In genomic region chr1:36178479-36179219, GRCh38 we compare ENCODE assay signal across 14 cellular contexts. TPM values are rescaled to one million over a fixed set of nuclear protein-coding genes. Genes with fewer than 3 reads are reported as not detected.
DNase-seq lines count a peak whose midpoint lies in the region; ATAC-seq, FAIRE-seq and TF ChIP-seq lines count a peak whose summit lies in the region.
"Had no signal": no experiment of that assay in that cellular context is flagged by ENCODE, and none has a peak within 500 bp of the region (broad histone marks: within the 10 kb centered on the region; RNA-seq: fewer than 3 reads in every experiment).

No MANE protein-coding gene starts in this region.

- peaks cover 2% of the 10 kb centered on the region; the same call in 1 of the 2 replicates for H3K36me3 ChIP-seq in ES-I3 (ENCODE audit: insufficient read depth, low read length)
- peaks cover 74% of the 10 kb centered on the region for H3K36me3 ChIP-seq in K562 (ENCODE audit: control insufficient read depth, insufficient read depth, low read length)
- peaks cover 77% of the 10 kb centered on the region for H3K36me3 ChIP-seq in osteoblast (ENCODE audit: insufficient read depth, low read length)

- H3K9me1 ChIP-seq in K562 (ENCODE audit: control insufficient read depth, insufficient read depth, low read length) = no peaks in the 10 kb centered on the region

- H3K4me2 ChIP-seq in K562 (ENCODE audit: insufficient read depth, low read length) (no peak overlapping the region), osteoblast (ENCODE audit: insufficient read depth, low read length) (no peak overlapping the region)

- TF ChIP-seq POLR2A in K562 (conservative IDR thresholded peaks at IDR 0.05) = no peak

- TF ChIP-seq CTCF in K562 (IDR thresholded peaks at IDR 0.05 in 2 of 3, conservative IDR thresholded peaks at IDR 0.05 in 1 of 3; ENCODE audit: insufficient read depth in 2 of 3, low read depth in 1 of 3, low read length in 3 of 3) (no peak), osteoblast (IDR thresholded peaks at IDR 0.05; ENCODE audit: extremely low read depth, low read depth, low read length) (no peak)

- H3K27me3 ChIP-seq in K562 (ENCODE audit: control insufficient read depth in 2 of 2, insufficient read depth in 2 of 2, low read length in 2 of 2) (no peaks in the 10 kb centered on the region), osteoblast (ENCODE audit: insufficient read depth, low read length) (no peaks in the 10 kb centered on the region)
- H3K27me3 ChIP-seq: neutrophil had no signal

- H3K27ac ChIP-seq in K562 (ENCODE audit: extremely low read depth, low read depth, low read length) = no peak overlapping the region
- no peak overlapping the region for H3K27ac ChIP-seq in osteoblast (ENCODE audit: low read depth, low read length)
- H3K27ac ChIP-seq: neutrophil had no signal

- POLR2A ChIA-PET in K562 (lab: Yijun Ruan, JAX) = no interaction called here

- ATAC-seq in K562 = peak; percentile 90
- ATAC-seq in GM19467 (IDR thresholded peaks at IDR 0.05; ENCODE audit: unreplicated experiment) = no peak
- ATAC-seq in HG02884 (IDR thresholded peaks at IDR 0.05; ENCODE audit: unreplicated experiment) = no peak

- H3K9me3 ChIP-seq in ES-I3 (ENCODE audit: control insufficient read depth, insufficient read depth, low read length) = no peaks in the 10 kb centered on the region
- no peaks in the 10 kb centered on the region for H3K9me3 ChIP-seq in K562 (replicated peaks; ENCODE audit: control insufficient read depth, insufficient read depth, low read depth, low read length)
- no peaks in the 10 kb centered on the region for H3K9me3 ChIP-seq in osteoblast (ENCODE audit: low read depth, low read length)
- H3K9me3 ChIP-seq: neutrophil had no signal

- no peak overlapping the region for H2AFZ ChIP-seq in K562 (ENCODE audit: low read depth, low read length)
- H2AFZ ChIP-seq in osteoblast (ENCODE audit: low read length) = no peak overlapping the region

- H4K20me1 ChIP-seq in K562 (replicated peaks; ENCODE audit: control insufficient read depth, insufficient read depth, low read length) = 0 out of 2 replicates have a peak, but pooled peaks cover 4% of the 10 kb centered on the region
- peaks cover 29% of the 10 kb centered on the region for H4K20me1 ChIP-seq in osteoblast (ENCODE audit: insufficient read depth, low read length)

- DNase-seq in K562 (ENCODE audit: extremely low read depth in 1 of 4, low spot score in 3 of 4) (peak; percentile 50 to 91 (median 78)), iPS DF 19.7 (ENCODE audit: low read depth, low spot score) (peak; percentile 83), osteoblast (ENCODE audit: insufficient read length, low spot score, missing footprints) (peak; percentile 74), middle frontal gyrus (ENCODE audit: extremely low spot score, low spot score) (no peak), OCI-M1 (lab: John Stamatoyannopoulos, UW) (no peak)
- DNase-seq: activated CD4-positive, alpha-beta memory T cell treated with anti-CD3 and anti-CD28 coated beads for 36 hours; activated naive CD4-positive, alpha-beta T cell; NCI-H1105 had no signal

- H3K79me2 ChIP-seq in K562 (ENCODE audit: control insufficient read depth, insufficient read depth, low read length) (no peaks in the 10 kb centered on the region), osteoblast (ENCODE audit: insufficient read depth, low read length) (peaks cover 41% of the 10 kb centered on the region)

- no peak for TF ChIP-seq EP300 in K562 (IDR thresholded peaks at IDR 0.05; ENCODE audit: low read length)

- no peak for TF ChIP-seq RAD21 in K562 (CRISPR knock-in tag; conservative IDR thresholded peaks at IDR 0.05 in 1 of 2, IDR thresholded peaks at IDR 0.05 in 1 of 2)

- CTCF ChIA-PET in K562 (lab: Yijun Ruan, JAX; ENCODE audit: low intra/inter-chr PET ratio) = no interaction called here

- BruUV-seq in K562 (replicated peaks; lab: Mats Ljungman, UMichigan) = no TSS peak

- H3K9ac ChIP-seq in ES-I3 (ENCODE audit: low read depth, low read length) = peak overlapping the region; percentile 57
- H3K9ac ChIP-seq in K562 (ENCODE audit: insufficient read depth in 1 of 2, low read depth in 2 of 2, low read length in 2 of 2) = no peak overlapping the region

- intact Hi-C loops in K562 (cut with micrococcal nuclease) = no loop called here

- in situ Hi-C loops in K562 (cut with MboI) = no loop called here

- peaks cover 21% of the 10 kb centered on the region; the same call in 1 of the 2 replicates for H3K4me1 ChIP-seq in ES-I3 (ENCODE audit: insufficient read depth, low read length)
- peaks cover 0 to 23% of the 10 kb centered on the region in 2 experiments; a peak in 1 of 5 replicates for H3K4me1 ChIP-seq in K562 (replicated peaks in 1 of 2; ENCODE audit: control insufficient read depth in 2 of 2, insufficient read depth in 2 of 2, low read length in 2 of 2)
- H3K4me1 ChIP-seq in osteoblast (ENCODE audit: insufficient read depth, low read length) = no peaks in the 10 kb centered on the region

- H3K4me3 ChIP-seq in K562 = no peak overlapping the region
- no peak overlapping the region for H3K4me3 ChIP-seq in osteoblast (ENCODE audit: insufficient read depth, low read length)

- FAIRE-seq in K562 (lab: Jason Lieb, UNC) = no peak
- FAIRE-seq: colon, GM18507 had no signal

- WGBS in K562 (ENCODE audit: insufficient coverage, low coverage, missing lambda C conversion rate) = 81% methylated on average over 49 of the region's 62 CpGs

RNA-seq across cellular contexts. Expression of gene MAP7D1, which starts 22.7 kb away (rescaled TPM):
- 28.8 and 80.6 TPM in 2 replicates for total RNA-seq in K562 (2011; cell fraction: chromatin; rRNA removed; ENCODE audit: low replicate concordance)
- 47.5 and 62.2 TPM in 2 replicates for total RNA-seq in K562 (2011; cell fraction: nucleolus; rRNA removed)
- total RNA-seq in K562 (2011; cell fraction: nucleoplasm; rRNA removed) = 37.8 and 52.2 TPM in 2 replicates
- total RNA-seq in K562 (2014; rRNA removed) = 72.8 and 74.4 TPM in 2 replicates
- total RNA-seq in K562 (2014; rRNA removed; fragmentation: Illumina TruSeq; extraction: Trizol) = 17.4 and 20.8 TPM in 2 replicates
- 34.5 and 37.8 TPM in 2 replicates for total RNA-seq in K562 (2015; rRNA removed; fragmentation: Illumina TruSeq; extraction: Trizol)
- 101 and 108 TPM in 2 replicates for total RNA-seq in K562 (2021)
- 17.2 and 18.4 TPM in 2 replicates for polyA plus RNA-seq in K562 (2011; rRNA removed)
- polyA plus RNA-seq in K562 (2011; cell fraction: cytosol; rRNA removed) = 14.6 and 28.7 TPM in 2 replicates
- polyA plus RNA-seq in K562 (2011; cell fraction: nucleus; rRNA removed) = 34.1 and 46.2 TPM in 2 replicates
- polyA plus RNA-seq in K562 (2012) = 51.5 and 56.5 TPM in 2 replicates
- polyA plus RNA-seq in K562 (2014; fragmentation: Illumina TruSeq; extraction: Trizol) = 49.2 and 53.7 TPM in 2 replicates
- 1 to 10 TPM; 3.6 to 4.4 TPM for polyA plus RNA-seq in K562 (2014; fragmentation: Nextera tagmentation; extraction: Ambion mirVana)
- polyA plus RNA-seq in K562 (2014; rRNA removed) = 53.8 and 54.7 TPM in 2 replicates
- polyA minus RNA-seq in K562 (2011; rRNA and poly(A)+ RNA removed) = 8.2 and 9.2 TPM in 2 replicates
- 31.8 and 55.1 TPM in 2 replicates for polyA minus RNA-seq in K562 (2011; cell fraction: cytosol; rRNA and poly(A)+ RNA removed)
- polyA minus RNA-seq in K562 (2011; cell fraction: nucleus; rRNA and poly(A)+ RNA removed) = 13.1 and 14.8 TPM in 2 replicates
- total RNA-seq in osteoblast = 106 and 132 TPM in 2 replicates

RNA-seq across cellular contexts. Expression of gene TRAPPC3, which starts 29.4 kb away (rescaled TPM):
- total RNA-seq in K562 (2011; cell fraction: chromatin; rRNA removed; ENCODE audit: low replicate concordance) = 60.6 and 88.2 TPM in 2 replicates
- 67.4 and 71.0 TPM in 2 replicates for total RNA-seq in K562 (2011; cell fraction: nucleolus; rRNA removed)
- total RNA-seq in K562 (2011; cell fraction: nucleoplasm; rRNA removed) = 76.7 and 96.0 TPM in 2 replicates
- total RNA-seq in K562 (2014; rRNA removed) (132 and 141 TPM in 2 replicates), K562 (2014; rRNA removed; fragmentation: Illumina TruSeq; extraction: Trizol) (109 and 114 TPM in 2 replicates), K562 (2015; rRNA removed; fragmentation: Illumina TruSeq; extraction: Trizol) (112 and 115 TPM in 2 replicates), K562 (2021) (83.4 and 90.9 TPM in 2 replicates), osteoblast (93.4 and 111 TPM in 2 replicates)
- polyA plus RNA-seq in K562 (2011; rRNA removed) (128 and 141 TPM in 2 replicates), K562 (2014; fragmentation: Illumina TruSeq; extraction: Trizol) (127 and 140 TPM in 2 replicates), K562 (2014; fragmentation: Nextera tagmentation; extraction: Ambion mirVana) (10 to 100 TPM; 20.6 to 41.8 TPM), K562 (2014; rRNA removed) (119 and 142 TPM in 2 replicates)
- 75.6 and 128 TPM in 2 replicates for polyA plus RNA-seq in K562 (2011; cell fraction: cytosol; rRNA removed)
- polyA plus RNA-seq in K562 (2011; cell fraction: nucleus; rRNA removed) = 80.4 and 107 TPM in 2 replicates
- 109 and 110 TPM in 2 replicates for polyA plus RNA-seq in K562 (2012)
- 47.8 and 54.0 TPM in 2 replicates for polyA minus RNA-seq in K562 (2011; rRNA and poly(A)+ RNA removed)
- polyA minus RNA-seq in K562 (2011; cell fraction: cytosol; rRNA and poly(A)+ RNA removed) = 29.4 and 32.5 TPM in 2 replicates
- polyA minus RNA-seq in K562 (2011; cell fraction: nucleus; rRNA and poly(A)+ RNA removed) = 18.6 and 31.1 TPM in 2 replicates

RNA-seq across cellular contexts. Expression of gene THRAP3, which starts 45.6 kb away (rescaled TPM):
- total RNA-seq in K562 (2011; cell fraction: chromatin; rRNA removed; ENCODE audit: low replicate concordance) = 53.3 and 99.3 TPM in 2 replicates
- 40.0 and 45.4 TPM in 2 replicates for total RNA-seq in K562 (2011; cell fraction: nucleolus; rRNA removed)
- total RNA-seq in K562 (2011; cell fraction: nucleoplasm; rRNA removed) = 40.3 and 53.6 TPM in 2 replicates
- total RNA-seq in K562 (2014; rRNA removed) = 67.9 and 70.5 TPM in 2 replicates
- total RNA-seq in K562 (2014; rRNA removed; fragmentation: Illumina TruSeq; extraction: Trizol) = 100 and 118 TPM in 2 replicates
- 125 and 128 TPM in 2 replicates for total RNA-seq in K562 (2015; rRNA removed; fragmentation: Illumina TruSeq; extraction: Trizol)
- total RNA-seq in K562 (2021) = 107 and 123 TPM in 2 replicates
- polyA plus RNA-seq in K562 (2011; rRNA removed) = 101 and 113 TPM in 2 replicates
- 36.7 and 54.3 TPM in 2 replicates for polyA plus RNA-seq in K562 (2011; cell fraction: cytosol; rRNA removed)
- 58.5 and 65.3 TPM in 2 replicates for polyA plus RNA-seq in K562 (2011; cell fraction: nucleus; rRNA removed)
- polyA plus RNA-seq in K562 (2012) = 61.1 and 64.3 TPM in 2 replicates
- polyA plus RNA-seq in K562 (2014; fragmentation: Illumina TruSeq; extraction: Trizol) = 133 TPM in 2 replicates
- polyA plus RNA-seq in K562 (2014; fragmentation: Nextera tagmentation; extraction: Ambion mirVana) = 100 to 1,000 TPM in 1 of 2 experiments, 10 to 100 TPM in 1; 66.2 to 135 TPM
- 76.9 and 99.0 TPM in 2 replicates for polyA plus RNA-seq in K562 (2014; rRNA removed)
- polyA minus RNA-seq in K562 (2011; rRNA and poly(A)+ RNA removed) = 180 TPM in 2 replicates
- 49.1 and 81.3 TPM in 2 replicates for polyA minus RNA-seq in K562 (2011; cell fraction: cytosol; rRNA and poly(A)+ RNA removed)
- polyA minus RNA-seq in K562 (2011; cell fraction: nucleus; rRNA and poly(A)+ RNA removed) = 29.9 and 65.6 TPM in 2 replicates
- 127 and 137 TPM in 2 replicates for total RNA-seq in osteoblast

RNA-seq across cellular contexts. Expression of gene COL8A2, which starts 53.6 kb away (rescaled TPM):
- 0.07 and 0.11 TPM in 2 replicates for total RNA-seq in K562 (2011; cell fraction: chromatin; rRNA removed; ENCODE audit: low replicate concordance)
- total RNA-seq in K562 (2011; cell fraction: nucleolus; rRNA removed) = 0.13 and 0.17 TPM in 2 replicates
- total RNA-seq in K562 (2011; cell fraction: nucleoplasm; rRNA removed) = 0.07 TPM in 1 of 2 replicates, not detected in the other
- total RNA-seq in K562 (2014; rRNA removed) (0.14 TPM in 1 of 2 replicates, not detected in the other), K562 (2014; rRNA removed; fragmentation: Illumina TruSeq; extraction: Trizol) (0.03 TPM in 1 of 2 replicates, not detected in the other), K562 (2015; rRNA removed; fragmentation: Illumina TruSeq; extraction: Trizol) (not detected in 2 replicates), K562 (2021) (0.04 and 0.09 TPM in 2 replicates), osteoblast (12.7 and 15.2 TPM in 2 replicates)
- polyA plus RNA-seq in K562 (2011; rRNA removed) (0.04 TPM in 2 replicates), K562 (2014; fragmentation: Illumina TruSeq; extraction: Trizol) (0.07 TPM in 1 of 2 replicates, not detected in the other), K562 (2014; fragmentation: Nextera tagmentation; extraction: Ambion mirVana) (not detected), K562 (2014; rRNA removed) (0.03 TPM in 1 of 2 replicates, not detected in the other)
- polyA plus RNA-seq in K562 (2011; cell fraction: cytosol; rRNA removed) = 0.09 TPM in 1 of 2 replicates, not detected in the other
- polyA plus RNA-seq in K562 (2011; cell fraction: nucleus; rRNA removed) = 0.11 TPM in 1 of 2 replicates, not detected in the other
- polyA plus RNA-seq in K562 (2012) = 0.01 and 0.07 TPM in 2 replicates
- not detected in 2 replicates for polyA minus RNA-seq in K562 (2011; rRNA and poly(A)+ RNA removed)
- polyA minus RNA-seq in K562 (2011; cell fraction: cytosol; rRNA and poly(A)+ RNA removed) = not detected in 2 replicates
- 0.13 TPM in 1 of 2 replicates, not detected in the other for polyA minus RNA-seq in K562 (2011; cell fraction: nucleus; rRNA and poly(A)+ RNA removed)
- total RNA-seq: activated CD4-positive, alpha-beta memory T cell treated with anti-CD3 and anti-CD28 coated beads for 36 hours had no signal

Comparison
In these comparisons a context has a peak if more than half of its experiments do, and no peak if none do; other contexts are left out.
1. DNase-seq: peak in K562 (4 of 4), iPS DF 19.7 (single experiment) and osteoblast (single experiment); none in middle frontal gyrus (single experiment) and OCI-M1 (single experiment).